Comparison of ENCODE assay signal across 8 cellular contexts in genomic region chr17:67800495-67800928, GRCh38. TPM values are rescaled to one million over a fixed set of nuclear protein-coding genes. Genes with fewer than 3 reads are reported as not detected.
DNase-seq lines count a peak whose midpoint lies in the region; ATAC-seq, FAIRE-seq and TF ChIP-seq lines count a peak whose summit lies in the region.

No MANE protein-coding gene starts in this region.

- H2AFZ ChIP-seq in OCI-LY7 (ENCODE audit: low read length): peak overlapping the region; percentile 89; the same call in 1 of the 2 replicates

- no peaks in the 10 kb centered on the region for H4K20me1 ChIP-seq in OCI-LY7 (ENCODE audit: insufficient read depth, low read length)

- H3K9me3 Mint-ChIP-seq in CD8-positive, alpha-beta memory T cell: no peaks in the 10 kb centered on the region
- H3K9me3 Mint-ChIP-seq in activated T-helper 2 cell treated with anti-CD3 and anti-CD28 coated beads, Interferon-gamma antibody, Interleukin-2, Interleukin-4, amounts not matched to agents 10 μg/mL and 5 μg/mL and 100 μg/mL, durations not matched to agents 14 hours and 24 hours and 36 hours: no peaks in the 10 kb centered on the region

- H3K27me3 ChIP-seq in CD8-positive, alpha-beta memory T cell (ENCODE audit: insufficient read depth, low read length, poor library complexity, severe bottlenecking): no peaks in the 10 kb centered on the region
- H3K27me3 ChIP-seq in upper lobe of right lung: no peaks in the 10 kb centered on the region

- POLR2A ChIA-PET in CD8-positive, alpha-beta memory T cell (lab: Charles Lee): no interaction called here
- POLR2A ChIA-PET in OCI-LY7 (lab: Charles Lee): interaction anchor here (0.6 kb wide), 3 partner anchors 8 to 700 kb away, joined by 3 to 9 read pairs (median 3); no protein-coding TSS in a partner anchor

- H3K27ac Mint-ChIP-seq in CD8-positive, alpha-beta memory T cell: peak overlapping the region in 1 of 8 donors; percentile 63
- no peak overlapping the region for H3K27ac Mint-ChIP-seq in activated T-helper 2 cell treated with anti-CD3 and anti-CD28 coated beads, Interferon-gamma antibody, Interleukin-2, Interleukin-4, amounts not matched to agents 10 μg/mL and 5 μg/mL and 100 μg/mL, durations not matched to agents 14 hours and 24 hours and 36 hours

- no peaks in the 10 kb centered on the region for H3K79me2 ChIP-seq in OCI-LY7 (ENCODE audit: insufficient read depth, low read depth, low read length)

- ATAC-seq in GM19452 (IDR thresholded peaks at IDR 0.05; ENCODE audit: unreplicated experiment) (peak; percentile 88), omental fat pad (ENCODE audit: low FRiP score) (peak; percentile 77), upper lobe of right lung (peak; percentile 98)

- TF ChIP-seq CTCF in OCI-LY7 (conservative IDR thresholded peaks at IDR 0.05; ENCODE audit: low read length): peak; percentile 89
- peak in 1 of 3 donors; percentile 23 for TF ChIP-seq CTCF in omental fat pad (IDR thresholded peaks at IDR 0.05)
- peak; percentile 70 for TF ChIP-seq CTCF in upper lobe of right lung (IDR thresholded peaks at IDR 0.05)

- peak; percentile 7 to 53 (median 11) for DNase-seq in CD8-positive, alpha-beta memory T cell
- peak in 74 of 76 experiments; percentile 18 to 94 (median 80) for DNase-seq in HUDEP-2 (lab: John Stamatoyannopoulos, UW; ENCODE audit: unreplicated experiment in 76 of 76)
- peak; percentile 87 for DNase-seq in OCI-LY7 (ENCODE audit: low spot score)
- DNase-seq in activated T-helper 2 cell treated with anti-CD3 and anti-CD28 coated beads, Interferon-gamma antibody, Interleukin-2, Interleukin-4, amounts not matched to agents 10 μg/mL and 5 μg/mL and 100 μg/mL, durations not matched to agents 14 hours and 24 hours and 36 hours (ENCODE audit: low spot score): peak; percentile 11
- peak; percentile 22 to 52 for DNase-seq in frontal cortex (ENCODE audit: low spot score in 2 of 2)
- DNase-seq in omental fat pad (ENCODE audit: low spot score): peak; percentile 42
- peak; percentile 85 for DNase-seq in upper lobe of right lung

- peak overlapping the region; percentile 37; the same call in 1 of the 2 replicates for H3K4me2 ChIP-seq in OCI-LY7 (ENCODE audit: low read length)

- no peak for FAIRE-seq in frontal cortex (lab: Jason Lieb, UNC)

- no TSS peak for BruUV-seq in OCI-LY7 (replicated peaks; lab: Mats Ljungman, UMichigan)

- H3K36me3 Mint-ChIP-seq in CD8-positive, alpha-beta memory T cell: no peaks in the 10 kb centered on the region
- H3K36me3 Mint-ChIP-seq in activated T-helper 2 cell treated with anti-CD3 and anti-CD28 coated beads, Interferon-gamma antibody, Interleukin-2, Interleukin-4, amounts not matched to agents 10 μg/mL and 5 μg/mL and 100 μg/mL, durations not matched to agents 14 hours and 24 hours and 36 hours (ENCODE audit: low read depth): no peaks in the 10 kb centered on the region

- no peaks in the 10 kb centered on the region for H3K9me3 ChIP-seq in CD8-positive, alpha-beta memory T cell (ENCODE audit: low read length)
- H3K9me3 ChIP-seq in OCI-LY7 (ENCODE audit: low read length) (no peaks in the 10 kb centered on the region), upper lobe of right lung (no peaks in the 10 kb centered on the region)

- H3K27me3 Mint-ChIP-seq in CD8-positive, alpha-beta memory T cell: peaks cover 3 to 8% of the 10 kb centered on the region in 2 donors
- H3K27me3 Mint-ChIP-seq in activated T-helper 2 cell treated with anti-CD3 and anti-CD28 coated beads, Interferon-gamma antibody, Interleukin-2, Interleukin-4, amounts not matched to agents 10 μg/mL and 5 μg/mL and 100 μg/mL, durations not matched to agents 14 hours and 24 hours and 36 hours (ENCODE audit: low read depth): peaks cover 8% of the 10 kb centered on the region

- peaks cover 0 to 5% (median 0%) of the 10 kb centered on the region in 3 donors for H3K4me1 Mint-ChIP-seq in CD8-positive, alpha-beta memory T cell
- H3K4me1 Mint-ChIP-seq in activated T-helper 2 cell treated with anti-CD3 and anti-CD28 coated beads, Interferon-gamma antibody, Interleukin-2, Interleukin-4, amounts not matched to agents 10 μg/mL and 5 μg/mL and 100 μg/mL, durations not matched to agents 14 hours and 24 hours and 36 hours (ENCODE audit: low read depth): peaks cover 3% of the 10 kb centered on the region

- H3K36me3 ChIP-seq in CD8-positive, alpha-beta memory T cell (ENCODE audit: insufficient read depth, low read length): no peaks in the 10 kb centered on the region
- no peaks in the 10 kb centered on the region for H3K36me3 ChIP-seq in OCI-LY7 (ENCODE audit: insufficient read depth, low read length)
- H3K36me3 ChIP-seq in upper lobe of right lung: no peaks in the 10 kb centered on the region

- no peak overlapping the region for H3K4me3 Mint-ChIP-seq in CD8-positive, alpha-beta memory T cell
- H3K4me3 Mint-ChIP-seq in activated T-helper 2 cell treated with anti-CD3 and anti-CD28 coated beads, Interferon-gamma antibody, Interleukin-2, Interleukin-4, amounts not matched to agents 10 μg/mL and 5 μg/mL and 100 μg/mL, durations not matched to agents 14 hours and 24 hours and 36 hours (ENCODE audit: low read depth): no peak overlapping the region

- no peaks in the 10 kb centered on the region for H3K4me1 ChIP-seq in CD8-positive, alpha-beta memory T cell (ENCODE audit: insufficient read depth, low read length)
- peaks cover 23% of the 10 kb centered on the region for H3K4me1 ChIP-seq in OCI-LY7 (ENCODE audit: insufficient read depth, low read length, poor library complexity, severe bottlenecking)
- H3K4me1 ChIP-seq in upper lobe of right lung: no peaks in the 10 kb centered on the region

- no peaks in the 10 kb centered on the region for H3K9me2 ChIP-seq in OCI-LY7 (ENCODE audit: insufficient read depth, low read length)

- no peak overlapping the region for H3K4me3 ChIP-seq in CD8-positive, alpha-beta memory T cell (ENCODE audit: low read length)
- H3K4me3 ChIP-seq in OCI-LY7 (ENCODE audit: low read depth, low read length, poor library complexity, severe bottlenecking) (no peak overlapping the region), upper lobe of right lung (no peak overlapping the region)

- CTCF ChIA-PET in CD8-positive, alpha-beta memory T cell (lab: Charles Lee): no interaction called here
- CTCF ChIA-PET in OCI-LY7 (lab: Charles Lee; ENCODE audit: unreplicated experiment): interaction anchor here (1.2 to 1.3 kb wide), 2 partner anchors 28 to 77 kb away, joined by 3 read pairs; no protein-coding TSS in a partner anchor

- intact Hi-C loops in OCI-LY7 (cut with micrococcal nuclease; ENCODE audit: unreplicated experiment): loop anchor here (1.0 to 10.0 kb wide), 3 partner anchors 25 to 210 kb away; partner anchors contain the start of gene BPTF
- intact Hi-C loops in activated T-helper 2 cell treated with anti-CD3 and anti-CD28 coated beads, Interferon-gamma antibody, Interleukin-2, Interleukin-4, amounts not matched to agents 10 μg/mL and 5 μg/mL and 100 μg/mL, durations not matched to agents 14 hours and 24 hours and 36 hours (cut with micrococcal nuclease): no loop called here
- intact Hi-C loops in upper lobe of right lung (cut with DNase I): no loop called here

- H3K27ac ChIP-seq in CD8-positive, alpha-beta memory T cell (ENCODE audit: low read depth, low read length): no peak overlapping the region
- H3K27ac ChIP-seq in OCI-LY7 (ENCODE audit: low read depth, low read length, poor library complexity, severe bottlenecking) (no peak overlapping the region), upper lobe of right lung (no peak overlapping the region)

RNA-seq across cellular contexts. Expression of gene BPTF, which starts 24.8 kb away (rescaled TPM):
- total RNA-seq in CD8-positive, alpha-beta memory T cell: 10 to 100 TPM; 78.8 to 82.4 TPM
- 25.1 TPM for polyA plus RNA-seq in CD8-positive, alpha-beta memory T cell
- total RNA-seq in OCI-LY7 (2014; rRNA removed; shearing (Covaris generic)): 86.1 and 104 TPM in 2 replicates
- total RNA-seq in OCI-LY7 (2022) (211 and 212 TPM in 2 replicates), frontal cortex (128 TPM), omental fat pad (100 to 1,000 TPM in 1 of 4 donors, 10 to 100 TPM in 3; 56.9 to 106 (median 72.6) TPM), upper lobe of right lung (91.8 TPM)
- total RNA-seq in activated T-helper 2 cell treated with anti-CD3 and anti-CD28 coated beads, Interferon-gamma antibody, Interleukin-2, Interleukin-4, amounts not matched to agents 10 μg/mL and 5 μg/mL and 100 μg/mL, durations not matched to agents 14 hours and 24 hours and 36 hours: 90.8 and 91.2 TPM in 2 replicates

Comparison
In these comparisons a context has a peak if more than half of its experiments do, and no peak if none do; other contexts are left out.
1. DNase-seq: peak in every context shown above with its lines; median percentile 87 in OCI-LY7; 85 in upper lobe of right lung; 80 in HUDEP-2; 42 in omental fat pad; 37 in frontal cortex; 11 in CD8-positive, alpha-beta memory T cell; 11 in activated T-helper 2 cell treated with anti-CD3 and anti-CD28 coated beads, Interferon-gamma antibody, Interleukin-2, Interleukin-4, amounts not matched to agents 10 μg/mL and 5 μg/mL and 100 μg/mL, durations not matched to agents 14 hours and 24 hours and 36 hours.